Comparison of ENCODE assay signal across 1 cellular context in genomic region chr5:69189162-69190086, GRCh38.
TF ChIP-seq lines count a peak whose summit lies in the region.

CENPH (plus strand) TSS chr5:69189583; CDS start chr5:69189635, 52 bp downstream.

TF ChIP-seq in HepG2, 621 proteins besides CTCF, POLR2A, EP300 and RAD21 (continued from another document and continues in another):
- TF ChIP-seq UBTF (CRISPR knock-in tag; IDR thresholded peaks at IDR 0.05) (peak; percentile 66; the same call in 1 of the 2 replicates), FOXJ3 (CRISPR knock-in tag; IDR thresholded peaks at IDR 0.05; ENCODE audit: borderline replicate concordance) (peak; percentile 64), ZNF609 (CRISPR knock-in tag; IDR thresholded peaks at IDR 0.05; ENCODE audit: borderline replicate concordance) (peak; percentile 27; the same call in 1 of the 2 replicates), ZGPAT (CRISPR knock-in tag; IDR thresholded peaks at IDR 0.05) (peak; percentile 80; the same call in 1 of the 2 replicates), POGK (CRISPR knock-in tag; conservative IDR thresholded peaks at IDR 0.05) (peak; percentile 75; the same call in 1 of the 2 replicates), ZNF792 (CRISPR knock-in tag; IDR thresholded peaks at IDR 0.05) (peak; percentile 57; the same call in 1 of the 2 replicates), MZF1 (CRISPR knock-in tag; IDR thresholded peaks at IDR 0.05; ENCODE audit: borderline replicate concordance) (no peak), CEBPZ (IDR thresholded peaks at IDR 0.05; ENCODE audit: low read length) (no peak), GATAD2A (CRISPR knock-in tag; IDR thresholded peaks at IDR 0.05) (no peak), ZNF687 (CRISPR knock-in tag; IDR thresholded peaks at IDR 0.05) (peak; percentile 96), ZNF672 (CRISPR knock-in tag; IDR thresholded peaks at IDR 0.05) (no peak), ZKSCAN8 (CRISPR knock-in tag; IDR thresholded peaks at IDR 0.05; ENCODE audit: borderline replicate concordance) (no peak), ZSCAN5A (CRISPR knock-in tag; IDR thresholded peaks at IDR 0.05; ENCODE audit: borderline replicate concordance) (peak; percentile 80; the same call in 1 of the 2 replicates), MXD1 (CRISPR knock-in tag; IDR thresholded peaks at IDR 0.05) (peak; percentile 84), EHMT2 (IDR thresholded peaks at IDR 0.05; ENCODE audit: borderline replicate concordance, low read depth, low read length) (no peak), TAF15 (IDR thresholded peaks at IDR 0.05; ENCODE audit: low read depth, low read length, poor library complexity, severe bottlenecking) (no peak), FOXO4 (CRISPR knock-in tag; conservative IDR thresholded peaks at IDR 0.05) (0 out of 2 replicates have a peak, but pooled peaks have one; percentile 32), MNT (IDR thresholded peaks at IDR 0.05) (no peak), MXI1 (IDR thresholded peaks at IDR 0.05; ENCODE audit: borderline replicate concordance, low read depth, low read length) (peak; percentile 87; the same call in 2 of the 3 replicates), ZNF558 (CRISPR knock-in tag; IDR thresholded peaks at IDR 0.05; ENCODE audit: borderline replicate concordance) (peak; percentile 81; the same call in 1 of the 2 replicates)
